Comparison of ENCODE assay signal across 24 cellular contexts in genomic region chr7:83355143-83355542, GRCh38.
A peak's percentile ranks its signal among the peaks of the same experiment; 100 is the strongest.
DNase-seq lines count a peak whose midpoint lies in the region; ATAC-seq and TF ChIP-seq lines count a peak whose summit lies in the region.
"Had no signal": no experiment of that assay in that cellular context is flagged by ENCODE, and none has a peak within 500 bp of the region (broad histone marks: within the 10 kb centered on the region; RNA-seq: fewer than 3 reads in every experiment).

No MANE protein-coding gene starts in this region.

- H3K4me3 ChIP-seq in adipocyte (ENCODE audit: low read length), result peak overlapping the region; percentile 19
- no peak overlapping the region for H3K4me3 ChIP-seq in adrenal gland

- DNase-seq in HT1080 (ENCODE audit: low read depth) (peak; percentile 20), adipocyte (ENCODE audit: low read depth) (no peak), retina (peak; percentile 9), DMS153 (lab: John Stamatoyannopoulos, UW) (no peak), adrenal gland (no peak), midbrain (lab: John Stamatoyannopoulos, UW) (no peak)
- DNase-seq: CD8-positive, alpha-beta T cell; DMS 273 treated with DMSO at 0.1 percent for 48 hours; DMS79 treated with DMSO at 0.1 percent for 48 hours; GOT3; HCEC 1CT; NCI-H1092; NCI-H1417 treated with DMSO at 0.1 percent for 48 hours; NCI-H1694 treated with DMSO at 0.1 percent for 48 hours; NCI-H2081; NCI-H2227 treated with DMSO at 0.1 percent for 48 hours; NCI-H526 treated with DMSO at 0.1 percent for 48 hours; SIG-M5; SK-N-SH; SW 1271 had no signal

- 38 to 65% (median 51%) methylated on average over 3 of the region's 3 CpGs for WGBS in adrenal gland, 4 donors

- no peak overlapping the region for H3K9ac ChIP-seq in adipocyte (ENCODE audit: low read length)
- H3K9ac ChIP-seq: KMS-11, SK-N-SH had no signal

- TF ChIP-seq CTCF in adrenal gland (IDR thresholded peaks at IDR 0.05), result no peak

- H3K9me3 ChIP-seq in adipocyte (ENCODE audit: control insufficient read depth, low read length), result peaks cover 3% of the 10 kb centered on the region
- no peaks in the 10 kb centered on the region for H3K9me3 ChIP-seq in adrenal gland (replicated peaks in 1 of 3)
- H3K9me3 ChIP-seq: SK-N-SH had no signal

- no peak overlapping the region for H3K27ac ChIP-seq in adrenal gland
- H3K27ac ChIP-seq: C4-2B, KMS-11 had no signal

- intact Hi-C loops in adrenal gland (cut with DNase I), result no loop called here

- peaks cover 10% of the 10 kb centered on the region for H3K4me1 ChIP-seq in adipocyte (ENCODE audit: control insufficient read depth, insufficient read depth, low read length)
- H3K4me1 ChIP-seq in adrenal gland (replicated peaks in 1 of 2), result no peaks in the 10 kb centered on the region

- no peak for TF ChIP-seq POLR2A in adrenal gland (IDR thresholded peaks at IDR 0.05)

- no peaks in the 10 kb centered on the region for H3K27me3 ChIP-seq in adipocyte (replicated peaks; ENCODE audit: control insufficient read depth, insufficient read depth, low read length)
- H3K27me3 ChIP-seq in adrenal gland, result no peaks in the 10 kb centered on the region

- no peak for ATAC-seq in GM18867 (IDR thresholded peaks at IDR 0.05; ENCODE audit: unreplicated experiment)
- ATAC-seq: CD8-positive, alpha-beta T cell; Panc1 had no signal

- H3K36me3 ChIP-seq in adipocyte (ENCODE audit: control insufficient read depth, insufficient read depth, low read length, severe bottlenecking) (no peaks in the 10 kb centered on the region), adrenal gland (replicated peaks in 1 of 2) (no peaks in the 10 kb centered on the region)

Comparison
In these comparisons a context has a peak if more than half of its experiments do, and no peak if none do; other contexts are left out.
1. DNase-seq: peak in HT1080 (single experiment) and retina (single experiment); none in adipocyte (single experiment), DMS153 (single experiment), adrenal gland (0 of 7) and midbrain (single experiment).